ENCODE assay signal across 19 cellular contexts in genomic region chr17:42240201-42240600, GRCh38. TPM values are rescaled to one million over a fixed set of nuclear protein-coding genes. Genes with fewer than 3 reads are reported as not detected.
A peak's percentile ranks its signal among the peaks of the same experiment; 100 is the strongest.
DNase-seq lines count a peak whose midpoint lies in the region; ATAC-seq, FAIRE-seq and TF ChIP-seq lines count a peak whose summit lies in the region.
"Had no signal": no experiment of that assay in that cellular context is flagged by ENCODE, and none has a peak within 500 bp of the region (broad histone marks: within the 10 kb centered on the region; RNA-seq: fewer than 3 reads in every experiment).

No MANE protein-coding gene starts in this region.

- no peak overlapping the region for H3K27ac ChIP-seq in CD4-positive, CD25-positive, alpha-beta regulatory T cell (ENCODE audit: insufficient read depth, low read length, poor library complexity, severe bottlenecking)
- H3K27ac ChIP-seq in K562 (ENCODE audit: extremely low read depth, low read depth, low read length), result no peak overlapping the region
- H3K27ac ChIP-seq: C4-2B, PC-9, SJSA1 had no signal

- peaks cover 95% of the 10 kb centered on the region for H3K79me2 ChIP-seq in K562 (ENCODE audit: control insufficient read depth, insufficient read depth, low read length)

- FAIRE-seq in GM18507 (lab: Jason Lieb, UNC), result peak; percentile 5
- no peak for FAIRE-seq in K562 (lab: Jason Lieb, UNC)

- H3K9me1 ChIP-seq in K562 (ENCODE audit: control insufficient read depth, insufficient read depth, low read length), result no peaks in the 10 kb centered on the region

- H3K9me3 ChIP-seq in CD4-positive, CD25-positive, alpha-beta regulatory T cell (ENCODE audit: control insufficient read depth in 2 of 2, low read length in 2 of 2), result no peaks in the 10 kb centered on the region
- no peaks in the 10 kb centered on the region for H3K9me3 ChIP-seq in K562 (replicated peaks; ENCODE audit: control insufficient read depth, insufficient read depth, low read depth, low read length)
- H3K9me3 ChIP-seq: SJSA1 had no signal

- H3K9ac ChIP-seq in K562 (ENCODE audit: insufficient read depth in 1 of 2, low read depth in 2 of 2, low read length in 2 of 2), result no peak overlapping the region

- no peak for DNase-seq in CD4-positive, CD25-positive, alpha-beta regulatory T cell
- no peak for DNase-seq in GM18507 (ENCODE audit: extremely low spot score, insufficient read length, low read depth)
- DNase-seq in K562 (ENCODE audit: extremely low read depth in 1 of 4, low spot score in 3 of 4), result no peak
- DNase-seq in iris pigment epithelial cell (ENCODE audit: low read depth), result peak; percentile 57
- no peak for DNase-seq in COLO668 (lab: John Stamatoyannopoulos, UW; ENCODE audit: unreplicated experiment)
- DNase-seq in GM03348 (ENCODE audit: low spot score), result no peak
- DNase-seq in type B pancreatic cell (ENCODE audit: extremely low spot score, unreplicated experiment), result no peak
- DNase-seq: ACHN, AML-193, DMS53, GOT3, KG1, NCI-H1105 treated with DMSO at 0.1 percent for 48 hours, NCI-H187, NCI-H2227 treated with DMSO at 0.1 percent for 48 hours, NCI-H524 treated with DMSO at 0.1 percent for 48 hours, PC-9 had no signal

- H3K36me3 Mint-ChIP-seq in CD4-positive, CD25-positive, alpha-beta regulatory T cell, result no peaks in the 10 kb centered on the region
- H3K36me3 Mint-ChIP-seq in type B pancreatic cell, result no peaks in the 10 kb centered on the region

- no peak for TF ChIP-seq RAD21 in K562 (CRISPR knock-in tag; conservative IDR thresholded peaks at IDR 0.05 in 1 of 2, IDR thresholded peaks at IDR 0.05 in 1 of 2)

- WGBS in K562 (ENCODE audit: insufficient coverage, low coverage, missing lambda C conversion rate), result 74% methylated on average over 5 of the region's 5 CpGs

- no peak overlapping the region for H3K4me2 ChIP-seq in K562 (ENCODE audit: insufficient read depth, low read length)
- H3K4me2 ChIP-seq: PC-9 had no signal

- intact Hi-C loops in K562 (cut with micrococcal nuclease), result no loop called here

- in situ Hi-C loops in K562 (cut with MboI), result no loop called here

- peaks cover 39 to 70% (median 47%) of the 10 kb centered on the region in 4 donors for H3K4me1 Mint-ChIP-seq in CD4-positive, CD25-positive, alpha-beta regulatory T cell
- peaks cover 16% of the 10 kb centered on the region for H3K4me1 Mint-ChIP-seq in type B pancreatic cell (ENCODE audit: unreplicated experiment)

- no peaks in the 10 kb centered on the region for H3K27me3 Mint-ChIP-seq in CD4-positive, CD25-positive, alpha-beta regulatory T cell
- H3K27me3 Mint-ChIP-seq in type B pancreatic cell, result no peaks in the 10 kb centered on the region

- no peak overlapping the region for H3K4me3 ChIP-seq in CD4-positive, CD25-positive, alpha-beta regulatory T cell (ENCODE audit: low read depth, low read length)
- H3K4me3 ChIP-seq in K562, result no peak overlapping the region
- H3K4me3 ChIP-seq: PC-9, SJSA1 had no signal

- no peak for TF ChIP-seq POLR2A in K562 (conservative IDR thresholded peaks at IDR 0.05)

- H3K4me1 ChIP-seq in CD4-positive, CD25-positive, alpha-beta regulatory T cell (ENCODE audit: control insufficient read depth, insufficient read depth, low read length, poor library complexity, severe bottlenecking), result peaks cover 7% of the 10 kb centered on the region
- H3K4me1 ChIP-seq in K562 (replicated peaks in 1 of 2; ENCODE audit: control insufficient read depth in 2 of 2, insufficient read depth in 2 of 2, low read length in 2 of 2), result peaks cover 11 to 17% of the 10 kb centered on the region in 2 experiments; a peak in 3 of 5 replicates

- no peak overlapping the region for H2AFZ ChIP-seq in K562 (ENCODE audit: low read depth, low read length)
- H2AFZ ChIP-seq: PC-9 had no signal

- H3K9me3 Mint-ChIP-seq in CD4-positive, CD25-positive, alpha-beta regulatory T cell, result no peaks in the 10 kb centered on the region
- H3K9me3 Mint-ChIP-seq in type B pancreatic cell, result no peaks in the 10 kb centered on the region

- POLR2A ChIA-PET in K562 (lab: Yijun Ruan, JAX), result interaction anchor here (0.8 to 1.0 kb wide), 2 partner anchors 16 to 18 kb away, joined by 3 read pairs; no protein-coding TSS in a partner anchor

- no peaks in the 10 kb centered on the region for H3K36me3 ChIP-seq in CD4-positive, CD25-positive, alpha-beta regulatory T cell (ENCODE audit: control insufficient read depth, insufficient read depth, low read length)
- H3K36me3 ChIP-seq in K562 (ENCODE audit: control insufficient read depth, insufficient read depth, low read length), result peaks cover 20% of the 10 kb centered on the region
- H3K36me3 ChIP-seq: SJSA1 had no signal

- TF ChIP-seq CTCF in K562 (IDR thresholded peaks at IDR 0.05 in 2 of 3, conservative IDR thresholded peaks at IDR 0.05 in 1 of 3; ENCODE audit: insufficient read depth in 2 of 3, low read depth in 1 of 3, low read length in 3 of 3) (no peak), type B pancreatic cell (conservative IDR thresholded peaks at IDR 0.05) (no peak)

- ATAC-seq in CD4-positive, CD25-positive, alpha-beta regulatory T cell (ENCODE audit: low read depth in 2 of 2), result no peak
- no peak for ATAC-seq in K562

- CTCF ChIA-PET in K562 (lab: Yijun Ruan, JAX; ENCODE audit: low intra/inter-chr PET ratio), result no interaction called here

- peak overlapping the region; percentile 34 to 59 (median 55) for H3K27ac Mint-ChIP-seq in CD4-positive, CD25-positive, alpha-beta regulatory T cell
- H3K27ac Mint-ChIP-seq in type B pancreatic cell, result no peak overlapping the region

- no peak for TF ChIP-seq EP300 in K562 (IDR thresholded peaks at IDR 0.05; ENCODE audit: low read length)

- no TSS peak for BruUV-seq in K562 (replicated peaks; lab: Mats Ljungman, UMichigan)

- H3K27me3 ChIP-seq in CD4-positive, CD25-positive, alpha-beta regulatory T cell (ENCODE audit: control insufficient read depth, insufficient read depth, low read length), result no peaks in the 10 kb centered on the region
- H3K27me3 ChIP-seq in K562 (ENCODE audit: control insufficient read depth in 2 of 2, insufficient read depth in 2 of 2, low read length in 2 of 2), result no peaks in the 10 kb centered on the region
- H3K27me3 ChIP-seq: SJSA1 had no signal

- peak overlapping the region in 2 of 4 donors; percentile 32 to 38 for H3K4me3 Mint-ChIP-seq in CD4-positive, CD25-positive, alpha-beta regulatory T cell
- no peak overlapping the region for H3K4me3 Mint-ChIP-seq in type B pancreatic cell

- H4K20me1 ChIP-seq in K562 (replicated peaks; ENCODE audit: control insufficient read depth, insufficient read depth, low read length), result no peaks in the 10 kb centered on the region; the same call in 1 of the 2 replicates

RNA-seq across cellular contexts. Expression of gene STAT5B, which starts 36.0 kb away (rescaled TPM):
- 241 TPM for total RNA-seq in CD4-positive, CD25-positive, alpha-beta regulatory T cell
- polyA plus RNA-seq in CD4-positive, CD25-positive, alpha-beta regulatory T cell, result 100 to 1,000 TPM; 109 to 117 (median 112) TPM
- 425 and 510 TPM in 2 replicates for total RNA-seq in K562 (2011; cell fraction: chromatin; rRNA removed; ENCODE audit: low replicate concordance)
- total RNA-seq in K562 (2011; cell fraction: nucleolus; rRNA removed), result 258 and 266 TPM in 2 replicates
- 265 and 278 TPM in 2 replicates for total RNA-seq in K562 (2011; cell fraction: nucleoplasm; rRNA removed)
- total RNA-seq in K562 (2014; rRNA removed) (92.4 and 113 TPM in 2 replicates), K562 (2014; rRNA removed; fragmentation: Illumina TruSeq; extraction: Trizol) (75.5 and 75.7 TPM in 2 replicates), K562 (2015; rRNA removed; fragmentation: Illumina TruSeq; extraction: Trizol) (63.5 and 65.2 TPM in 2 replicates), K562 (2021) (134 TPM in 2 replicates), type B pancreatic cell (ENCODE audit: low replicate concordance) (22.0 and 42.3 TPM in 2 replicates)
- polyA plus RNA-seq in K562 (2011; rRNA removed) (147 and 176 TPM in 2 replicates), K562 (2014; fragmentation: Illumina TruSeq; extraction: Trizol) (117 and 130 TPM in 2 replicates), K562 (2014; fragmentation: Nextera tagmentation; extraction: Ambion mirVana) (10 to 100 TPM; 20.8 to 23.5 TPM), K562 (2014; rRNA removed) (109 and 124 TPM in 2 replicates)
- 94.2 and 122 TPM in 2 replicates for polyA plus RNA-seq in K562 (2011; cell fraction: cytosol; rRNA removed)
- 190 and 298 TPM in 2 replicates for polyA plus RNA-seq in K562 (2011; cell fraction: nucleus; rRNA removed)
- 79.5 and 138 TPM in 2 replicates for polyA plus RNA-seq in K562 (2012)
- 101 and 127 TPM in 2 replicates for polyA minus RNA-seq in K562 (2011; rRNA and poly(A)+ RNA removed)
- 79.7 and 81.7 TPM in 2 replicates for polyA minus RNA-seq in K562 (2011; cell fraction: cytosol; rRNA and poly(A)+ RNA removed)
- polyA minus RNA-seq in K562 (2011; cell fraction: nucleus; rRNA and poly(A)+ RNA removed), result 54.4 and 60.3 TPM in 2 replicates

RNA-seq across cellular contexts. Expression of gene GHDC, which starts 45.9 kb away (rescaled TPM):
- 13.6 TPM for total RNA-seq in CD4-positive, CD25-positive, alpha-beta regulatory T cell
- polyA plus RNA-seq in CD4-positive, CD25-positive, alpha-beta regulatory T cell, result 10 to 100 TPM; 11.1 to 17.8 (median 13.2) TPM
- 26.6 and 66.9 TPM in 2 replicates for total RNA-seq in K562 (2011; cell fraction: chromatin; rRNA removed; ENCODE audit: low replicate concordance)
- total RNA-seq in K562 (2011; cell fraction: nucleolus; rRNA removed), result 67.5 and 75.5 TPM in 2 replicates
- 39.0 and 46.6 TPM in 2 replicates for total RNA-seq in K562 (2011; cell fraction: nucleoplasm; rRNA removed)
- total RNA-seq in K562 (2014; rRNA removed) (20.3 and 20.8 TPM in 2 replicates), K562 (2014; rRNA removed; fragmentation: Illumina TruSeq; extraction: Trizol) (5.0 and 5.6 TPM in 2 replicates), K562 (2015; rRNA removed; fragmentation: Illumina TruSeq; extraction: Trizol) (10.4 and 11.2 TPM in 2 replicates), K562 (2021) (21.1 and 23.2 TPM in 2 replicates), type B pancreatic cell (ENCODE audit: low replicate concordance) (4.4 and 6.4 TPM in 2 replicates)
- polyA plus RNA-seq in K562 (2011; rRNA removed) (12.0 and 12.9 TPM in 2 replicates), K562 (2014; fragmentation: Illumina TruSeq; extraction: Trizol) (7.8 and 12.4 TPM in 2 replicates), K562 (2014; fragmentation: Nextera tagmentation; extraction: Ambion mirVana) (under 1 TPM; 0.65 to 0.87 TPM), K562 (2014; rRNA removed) (20.8 and 20.9 TPM in 2 replicates)
- polyA plus RNA-seq in K562 (2011; cell fraction: cytosol; rRNA removed), result 9.1 and 31.3 TPM in 2 replicates
- polyA plus RNA-seq in K562 (2011; cell fraction: nucleus; rRNA removed), result 57.1 and 77.6 TPM in 2 replicates
- polyA plus RNA-seq in K562 (2012), result 14.5 and 28.1 TPM in 2 replicates
- polyA minus RNA-seq in K562 (2011; rRNA and poly(A)+ RNA removed), result 3.5 and 7.4 TPM in 2 replicates
- 9.6 and 12.1 TPM in 2 replicates for polyA minus RNA-seq in K562 (2011; cell fraction: cytosol; rRNA and poly(A)+ RNA removed)
- 16.6 and 17.0 TPM in 2 replicates for polyA minus RNA-seq in K562 (2011; cell fraction: nucleus; rRNA and poly(A)+ RNA removed)

RNA-seq across cellular contexts. Expression of gene STAT5A, which starts 48.1 kb away (rescaled TPM):
- 177 TPM for total RNA-seq in CD4-positive, CD25-positive, alpha-beta regulatory T cell
- 10 to 100 TPM; 71.1 to 90.9 (median 76.7) TPM for polyA plus RNA-seq in CD4-positive, CD25-positive, alpha-beta regulatory T cell
- total RNA-seq in K562 (2011; cell fraction: chromatin; rRNA removed; ENCODE audit: low replicate concordance), result 251 and 757 TPM in 2 replicates
- total RNA-seq in K562 (2011; cell fraction: nucleolus; rRNA removed), result 428 and 505 TPM in 2 replicates
- 262 and 311 TPM in 2 replicates for total RNA-seq in K562 (2011; cell fraction: nucleoplasm; rRNA removed)
- total RNA-seq in K562 (2014; rRNA removed), result 391 and 467 TPM in 2 replicates
- total RNA-seq in K562 (2014; rRNA removed; fragmentation: Illumina TruSeq; extraction: Trizol), result 156 and 174 TPM in 2 replicates
- total RNA-seq in K562 (2015; rRNA removed; fragmentation: Illumina TruSeq; extraction: Trizol), result 177 and 195 TPM in 2 replicates
- 377 and 414 TPM in 2 replicates for total RNA-seq in K562 (2021)
- polyA plus RNA-seq in K562 (2011; rRNA removed), result 131 and 196 TPM in 2 replicates
- 76.7 and 247 TPM in 2 replicates for polyA plus RNA-seq in K562 (2011; cell fraction: cytosol; rRNA removed)
- polyA plus RNA-seq in K562 (2011; cell fraction: nucleus; rRNA removed), result 268 and 853 TPM in 2 replicates
- polyA plus RNA-seq in K562 (2012), result 303 and 408 TPM in 2 replicates
- polyA plus RNA-seq in K562 (2014; fragmentation: Illumina TruSeq; extraction: Trizol), result 379 and 415 TPM in 2 replicates
- polyA plus RNA-seq in K562 (2014; fragmentation: Nextera tagmentation; extraction: Ambion mirVana), result 10 to 100 TPM; 79.9 to 81.8 TPM
- 239 and 248 TPM in 2 replicates for polyA plus RNA-seq in K562 (2014; rRNA removed)
- polyA minus RNA-seq in K562 (2011; rRNA and poly(A)+ RNA removed), result 114 and 250 TPM in 2 replicates
- polyA minus RNA-seq in K562 (2011; cell fraction: cytosol; rRNA and poly(A)+ RNA removed), result 124 and 299 TPM in 2 replicates
- polyA minus RNA-seq in K562 (2011; cell fraction: nucleus; rRNA and poly(A)+ RNA removed), result 105 and 217 TPM in 2 replicates
- 1.6 and 2.0 TPM in 2 replicates for total RNA-seq in type B pancreatic cell (ENCODE audit: low replicate concordance)

RNA-seq across cellular contexts. Expression of gene HCRT, which starts 54.9 kb away (rescaled TPM):
- not detected for total RNA-seq in CD4-positive, CD25-positive, alpha-beta regulatory T cell
- not detected for polyA plus RNA-seq in CD4-positive, CD25-positive, alpha-beta regulatory T cell
- not detected in 2 replicates for total RNA-seq in K562 (2011; cell fraction: chromatin; rRNA removed; ENCODE audit: low replicate concordance)
- not detected in 2 replicates for total RNA-seq in K562 (2011; cell fraction: nucleolus; rRNA removed)
- total RNA-seq in K562 (2011; cell fraction: nucleoplasm; rRNA removed), result not detected in 2 replicates
- total RNA-seq in K562 (2014; rRNA removed) (not detected in 2 replicates), K562 (2014; rRNA removed; fragmentation: Illumina TruSeq; extraction: Trizol) (not detected in 2 replicates), K562 (2015; rRNA removed; fragmentation: Illumina TruSeq; extraction: Trizol) (not detected in 2 replicates), K562 (2021) (not detected in 2 replicates), type B pancreatic cell (ENCODE audit: low replicate concordance) (not detected in 2 replicates)
- polyA plus RNA-seq in K562 (2011; rRNA removed) (not detected in 2 replicates), K562 (2014; fragmentation: Illumina TruSeq; extraction: Trizol) (not detected in 2 replicates), K562 (2014; fragmentation: Nextera tagmentation; extraction: Ambion mirVana) (not detected), K562 (2014; rRNA removed) (not detected in 2 replicates)
- not detected in 2 replicates for polyA plus RNA-seq in K562 (2011; cell fraction: cytosol; rRNA removed)
- not detected in 2 replicates for polyA plus RNA-seq in K562 (2011; cell fraction: nucleus; rRNA removed)
- polyA plus RNA-seq in K562 (2012), result not detected in 2 replicates
- polyA minus RNA-seq in K562 (2011; rRNA and poly(A)+ RNA removed), result not detected in 2 replicates
- polyA minus RNA-seq in K562 (2011; cell fraction: cytosol; rRNA and poly(A)+ RNA removed), result not detected in 2 replicates
- polyA minus RNA-seq in K562 (2011; cell fraction: nucleus; rRNA and poly(A)+ RNA removed), result not detected in 2 replicates
- total RNA-seq: PC-9, SJSA1 had no signal

RNA-seq across cellular contexts. Expression of gene KCNH4, which starts 59.3 kb away (rescaled TPM):
- 0.47 TPM for total RNA-seq in CD4-positive, CD25-positive, alpha-beta regulatory T cell
- polyA plus RNA-seq in CD4-positive, CD25-positive, alpha-beta regulatory T cell, result not detected
- 1.0 and 3.5 TPM in 2 replicates for total RNA-seq in K562 (2011; cell fraction: chromatin; rRNA removed; ENCODE audit: low replicate concordance)
- total RNA-seq in K562 (2011; cell fraction: nucleolus; rRNA removed), result 2.5 TPM in 2 replicates
- 2.0 and 2.2 TPM in 2 replicates for total RNA-seq in K562 (2011; cell fraction: nucleoplasm; rRNA removed)
- total RNA-seq in K562 (2014; rRNA removed) (0.50 and 0.98 TPM in 2 replicates), K562 (2014; rRNA removed; fragmentation: Illumina TruSeq; extraction: Trizol) (0.22 and 0.29 TPM in 2 replicates), K562 (2015; rRNA removed; fragmentation: Illumina TruSeq; extraction: Trizol) (0.36 and 0.49 TPM in 2 replicates), K562 (2021) (1.8 and 2.0 TPM in 2 replicates), type B pancreatic cell (ENCODE audit: low replicate concordance) (not detected in 2 replicates)
- polyA plus RNA-seq in K562 (2011; rRNA removed) (0.72 and 0.79 TPM in 2 replicates), K562 (2014; fragmentation: Illumina TruSeq; extraction: Trizol) (1.2 and 1.3 TPM in 2 replicates), K562 (2014; fragmentation: Nextera tagmentation; extraction: Ambion mirVana) (under 1 TPM; 0.10 to 0.14 TPM), K562 (2014; rRNA removed) (1.3 and 1.7 TPM in 2 replicates)
- 0.68 and 2.6 TPM in 2 replicates for polyA plus RNA-seq in K562 (2011; cell fraction: cytosol; rRNA removed)
- polyA plus RNA-seq in K562 (2011; cell fraction: nucleus; rRNA removed), result 1.2 and 4.0 TPM in 2 replicates
- 0.24 and 1.0 TPM in 2 replicates for polyA plus RNA-seq in K562 (2012)
- 0.45 and 1.1 TPM in 2 replicates for polyA minus RNA-seq in K562 (2011; rRNA and poly(A)+ RNA removed)
- 0.82 and 0.95 TPM in 2 replicates for polyA minus RNA-seq in K562 (2011; cell fraction: cytosol; rRNA and poly(A)+ RNA removed)
- polyA minus RNA-seq in K562 (2011; cell fraction: nucleus; rRNA and poly(A)+ RNA removed), result 0.44 and 0.94 TPM in 2 replicates
- total RNA-seq: PC-9, SJSA1 had no signal

Comparison
In these comparisons a context has a peak if more than half of its experiments do, and no peak if none do; other contexts are left out.
1. RNA of gene STAT5A, which starts 48.1 kb away (total RNA-seq): 156 to 757 TPM in K562 and 177 TPM in CD4-positive, CD25-positive, alpha-beta regulatory T cell (single experiment); 1.6 to 2.0 TPM in type B pancreatic cell; every median in the first group is over 10 times any median in the second.